ENCODE assay signal across 8 cellular contexts in the genomic region with DNA sequence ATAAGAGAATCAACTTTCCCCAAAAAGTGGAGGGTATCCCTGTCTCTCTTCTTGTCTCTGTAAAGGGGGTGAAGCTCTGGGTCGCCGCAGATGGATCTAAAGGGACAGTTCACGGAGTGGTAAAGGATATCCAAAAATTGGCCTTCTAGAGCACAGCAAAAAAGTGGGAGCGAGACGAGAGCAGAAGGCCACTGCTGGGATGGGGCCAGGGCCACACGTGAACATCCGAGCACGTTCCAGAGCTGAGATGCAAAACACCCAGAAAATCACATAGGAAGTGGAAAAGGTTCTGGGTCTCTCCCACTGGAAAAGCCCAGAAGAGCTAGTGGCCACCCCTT. TPM values are rescaled to one million over a fixed set of nuclear protein-coding genes. Genes with fewer than 3 reads are reported as not detected.
DNase-seq lines count a peak whose midpoint lies in the region; ATAC-seq and TF ChIP-seq lines count a peak whose summit lies in the region.

No MANE protein-coding gene starts in this region.

- H3K9me3 Mint-ChIP-seq in activated T-cell treated with anti-CD3 and anti-CD28 coated beads, Interleukin-2, amount 50 U/mL, for 24 hours, result no peaks in the 10 kb centered on the region
- no peaks in the 10 kb centered on the region for H3K9me3 Mint-ChIP-seq in memory B cell

- ATAC-seq in memory B cell (ENCODE audit: low read depth), result no peak

- H3K4me1 ChIP-seq in tibial nerve, result peaks cover 0 to 61% (median 36%) of the 10 kb centered on the region in 4 donors

- 32 to 41% methylated on average over 8 of the region's 8 CpGs for WGBS in tibial nerve, 2 donors

- H3K27ac Mint-ChIP-seq in activated T-cell treated with anti-CD3 and anti-CD28 coated beads, Interleukin-2, amount 50 U/mL, for 24 hours, result peak overlapping the region; percentile 77
- peak overlapping the region; percentile 89 for H3K27ac Mint-ChIP-seq in memory B cell

- peaks cover 11% of the 10 kb centered on the region for H3K36me3 ChIP-seq in brain microvascular endothelial cell (replicated peaks)
- H3K36me3 ChIP-seq in tibial nerve, result peaks cover 0 to 7% (median 0%) of the 10 kb centered on the region in 3 donors

- no peak for TF ChIP-seq POLR2A in tibial nerve (IDR thresholded peaks at IDR 0.05)

- H3K4me1 Mint-ChIP-seq in activated T-cell treated with anti-CD3 and anti-CD28 coated beads, Interleukin-2, amount 50 U/mL, for 24 hours (ENCODE audit: low read depth), result peaks cover 45% of the 10 kb centered on the region
- H3K4me1 Mint-ChIP-seq in memory B cell, result peaks cover 35% of the 10 kb centered on the region

- H3K4me3 ChIP-seq in brain microvascular endothelial cell (ENCODE audit: low read depth, low read length) (peak overlapping the region; percentile 97), tibial nerve (peak overlapping the region; percentile 78 to 96 (median 92))

- H3K36me3 Mint-ChIP-seq in activated T-cell treated with anti-CD3 and anti-CD28 coated beads, Interleukin-2, amount 50 U/mL, for 24 hours (ENCODE audit: low read depth), result no peaks in the 10 kb centered on the region
- H3K36me3 Mint-ChIP-seq in memory B cell, result peaks cover 3% of the 10 kb centered on the region

- peak; percentile 33 for DNase-seq in activated T-cell treated with anti-CD3 and anti-CD28 coated beads, Interleukin-2, amount 50 U/mL, for 24 hours
- DNase-seq in activated T-cell treated with anti-CD3 and anti-CD28 coated beads for 4 hours (no peak), brain microvascular endothelial cell (no peak), memory B cell (ENCODE audit: low spot score in 2 of 2) (no peak), tibial nerve (ENCODE audit: low spot score in 2 of 2) (no peak), NCI-H446 (lab: John Stamatoyannopoulos, UW) (no peak), NCI-H1694 treated with DMSO at 0.1 percent for 48 hours (lab: John Stamatoyannopoulos, UW) (no peak)
- no peak for DNase-seq in stimulated activated naive CD4-positive, alpha-beta T cell treated with Interleukin-2 at 50 U/mL for 16 hours (lab: John Stamatoyannopoulos, UW)

- H3K27ac ChIP-seq in brain microvascular endothelial cell, result peak overlapping the region; percentile 92
- H3K27ac ChIP-seq in tibial nerve, result peak overlapping the region; percentile 58 to 99 (median 89)

- no peak for TF ChIP-seq CTCF in brain microvascular endothelial cell (IDR thresholded peaks at IDR 0.05; ENCODE audit: low read depth, low read length, missing control alignments)
- TF ChIP-seq CTCF in tibial nerve (IDR thresholded peaks at IDR 0.05), result no peak

- no peaks in the 10 kb centered on the region for H3K27me3 Mint-ChIP-seq in activated T-cell treated with anti-CD3 and anti-CD28 coated beads, Interleukin-2, amount 50 U/mL, for 24 hours
- H3K27me3 Mint-ChIP-seq in memory B cell, result no peaks in the 10 kb centered on the region

- no peak for TF ChIP-seq EP300 in tibial nerve (IDR thresholded peaks at IDR 0.05)

- H3K4me3 Mint-ChIP-seq in activated T-cell treated with anti-CD3 and anti-CD28 coated beads, Interleukin-2, amount 50 U/mL, for 24 hours, result peak overlapping the region; percentile 79
- H3K4me3 Mint-ChIP-seq in memory B cell, result peak overlapping the region; percentile 88

- H3K27me3 ChIP-seq in brain microvascular endothelial cell (replicated peaks) (no peaks in the 10 kb centered on the region), tibial nerve (no peaks in the 10 kb centered on the region)

- H3K9me3 ChIP-seq in tibial nerve, result no peaks in the 10 kb centered on the region

- in situ Hi-C loops in brain microvascular endothelial cell (cut with HindIII; ENCODE audit: low pct_ligation_motif_present, low sequenced_read_pairs), result no loop called here

RNA-seq across cellular contexts. Expression of gene TRAM2, which starts 0.8 kb away (rescaled TPM):
- 10 to 100 TPM; 21.3 to 27.5 (median 23.7) TPM for total RNA-seq in tibial nerve
